Comparison of ENCODE assay signal across 19 cellular contexts in genomic region chr6:7496266-7496875, GRCh38. TPM values are rescaled to one million over a fixed set of nuclear protein-coding genes. Genes with fewer than 3 reads are reported as not detected.
DNase-seq lines count a peak whose midpoint lies in the region; ATAC-seq and TF ChIP-seq lines count a peak whose summit lies in the region.
"Had no signal": no experiment of that assay in that cellular context is flagged by ENCODE, and none has a peak within 500 bp of the region (broad histone marks: within the 10 kb centered on the region; RNA-seq: fewer than 3 reads in every experiment).

No MANE protein-coding gene starts in this region.

- H3K9me3 ChIP-seq in right atrium auricular region (no peaks in the 10 kb centered on the region), RWPE2 (ENCODE audit: severe bottlenecking) (no peaks in the 10 kb centered on the region), cardiac muscle cell (ENCODE audit: low read depth) (no peaks in the 10 kb centered on the region), trophoblast cell (ENCODE audit: insufficient read depth, low read depth, low read length) (peaks cover 2% of the 10 kb centered on the region)

- DNase-seq in Right ventricle myocardium superior (peak; percentile 47), right atrium auricular region (ENCODE audit: low spot score) (no peak), RWPE2 (ENCODE audit: low spot score) (no peak), cardiac muscle cell (ENCODE audit: low read depth in 1 of 2, low spot score in 1 of 2) (peak in 1 of 2 donors; percentile 47), trophoblast cell (no peak), GDM1 (lab: John Stamatoyannopoulos, UW) (no peak)
- no peak for DNase-seq in stimulated activated CD4-positive, alpha-beta T cell treated with anti-CD3 and anti-CD28 coated beads, Interleukin-4, amount 100 ng/mL, for 4 hours
- no peak for DNase-seq in activated CD4-positive, alpha-beta T cell treated with anti-CD3 and anti-CD28 coated beads, Interleukin-2, amount 10 ng/mL, durations not matched to agents 7 days and 5 days
- DNase-seq: CD8-positive, alpha-beta memory T cell; H9; Kasumi-1; NCI-H1417; NCI-H187 treated with DMSO at 0.1 percent for 48 hours; NCI-H69; NK-92 treated with Interleukin-12 subunit alpha and Interleukin-12 subunit beta, amount 100 ng/mL, for 24 hours; OCI-M1 had no signal

- H3K4me3 ChIP-seq in right atrium auricular region (no peak overlapping the region), RWPE2 (ENCODE audit: severe bottlenecking) (no peak overlapping the region), cardiac muscle cell (no peak overlapping the region), trophoblast cell (ENCODE audit: low read depth, low read length) (no peak overlapping the region)
- H3K4me3 ChIP-seq: A549; BLaER1 treated with 17β-estradiol and CSF1 and Interleukin-3, amounts not matched to agents 10 nM and 100 nM had no signal

- H3K4me1 Mint-ChIP-seq in activated CD4-positive, alpha-beta T cell treated with anti-CD3 and anti-CD28 coated beads, Interleukin-2, amount 10 ng/mL, durations not matched to agents 7 days and 5 days: no peaks in the 10 kb centered on the region
- H3K4me1 Mint-ChIP-seq: CD8-positive, alpha-beta memory T cell had no signal

- H3K27me3 ChIP-seq in right atrium auricular region (no peaks in the 10 kb centered on the region), RWPE2 (ENCODE audit: insufficient read depth, poor library complexity, severe bottlenecking) (no peaks in the 10 kb centered on the region), cardiac muscle cell (no peaks in the 10 kb centered on the region), trophoblast cell (ENCODE audit: insufficient read depth, low read length) (no peaks in the 10 kb centered on the region)
- H3K27me3 ChIP-seq: BLaER1 treated with 17β-estradiol and CSF1 and Interleukin-3, amounts not matched to agents 10 nM and 100 nM had no signal

- POLR2A ChIA-PET in activated CD4-positive, alpha-beta T cell treated with anti-CD3 and anti-CD28 coated beads, Interleukin-2, amount 10 ng/mL, durations not matched to agents 7 days and 5 days (lab: Charles Lee): no interaction called here

- no peak overlapping the region for H2BK120ac ChIP-seq in trophoblast cell (ENCODE audit: insufficient read depth, low read length, poor library complexity)

- no peaks in the 10 kb centered on the region for H3K9me3 Mint-ChIP-seq in activated CD4-positive, alpha-beta T cell treated with anti-CD3 and anti-CD28 coated beads, Interleukin-2, amount 10 ng/mL, durations not matched to agents 7 days and 5 days
- H3K9me3 Mint-ChIP-seq: H9 had no signal

- peak overlapping the region; percentile 30 for H2AFZ ChIP-seq in trophoblast cell (ENCODE audit: insufficient read depth, low read length, poor library complexity)

- peak; percentile 83 for ATAC-seq in Right ventricle myocardium superior (ENCODE audit: poor library complexity)
- peak; percentile 92 for ATAC-seq in RWPE2 (ENCODE audit: low read depth)
- ATAC-seq: A549 had no signal

- intact Hi-C loops in Right ventricle myocardium superior (cut with DNase I): no loop called here

- H3K27me3 Mint-ChIP-seq in activated CD4-positive, alpha-beta T cell treated with anti-CD3 and anti-CD28 coated beads, Interleukin-2, amount 10 ng/mL, durations not matched to agents 7 days and 5 days: peaks cover 26% of the 10 kb centered on the region

- H3K4me1 ChIP-seq in right atrium auricular region: no peaks in the 10 kb centered on the region
- peaks cover 13% of the 10 kb centered on the region for H3K4me1 ChIP-seq in RWPE2 (ENCODE audit: insufficient read depth, poor library complexity, severe bottlenecking)
- H3K4me1 ChIP-seq in cardiac muscle cell (ENCODE audit: low read depth): peaks cover 12% of the 10 kb centered on the region
- H3K4me1 ChIP-seq in trophoblast cell (ENCODE audit: control insufficient read depth in 1 of 2, insufficient read depth in 2 of 2, low read length in 2 of 2): no peaks in the 10 kb centered on the region
- H3K4me1 ChIP-seq: A549 had no signal

- WGBS in trophoblast cell (ENCODE audit: extremely low coverage, insufficient coverage, insufficient read length): no CpG with 5 or more reads among the region's 12 CpGs

- no peak overlapping the region for H3K4me2 ChIP-seq in trophoblast cell (ENCODE audit: low read length)
- H3K4me2 ChIP-seq: A549; BLaER1 treated with 17β-estradiol and CSF1 and Interleukin-3, amounts not matched to agents 10 nM and 100 nM had no signal

- no peak overlapping the region for H3K23ac ChIP-seq in trophoblast cell (ENCODE audit: low read length)

- H4K12ac ChIP-seq in trophoblast cell (ENCODE audit: low read depth, low read length): no peak overlapping the region

- no peaks in the 10 kb centered on the region for H3K79me2 ChIP-seq in trophoblast cell (ENCODE audit: control insufficient read depth, insufficient read depth, low read length, poor library complexity)

- H3K4me3 Mint-ChIP-seq in activated CD4-positive, alpha-beta T cell treated with anti-CD3 and anti-CD28 coated beads, Interleukin-2, amount 10 ng/mL, durations not matched to agents 7 days and 5 days: no peak overlapping the region
- H3K4me3 Mint-ChIP-seq: CD8-positive, alpha-beta memory T cell; H9; IgD-negative memory B cell had no signal

- H3K27ac ChIP-seq in right atrium auricular region: no peak overlapping the region
- peak overlapping the region; percentile 26 for H3K27ac ChIP-seq in RWPE2 (ENCODE audit: poor library complexity, severe bottlenecking)
- H3K27ac ChIP-seq in cardiac muscle cell: peak overlapping the region; percentile 6
- H3K27ac ChIP-seq in trophoblast cell (ENCODE audit: low read depth, low read length): no peak overlapping the region
- H3K27ac ChIP-seq: A549; BLaER1 treated with 17β-estradiol and CSF1 and Interleukin-3, amounts not matched to agents 10 nM and 100 nM had no signal

- TF ChIP-seq CTCF in right atrium auricular region (IDR thresholded peaks at IDR 0.05) (no peak), RWPE2 (IDR thresholded peaks at IDR 0.05; ENCODE audit: poor library complexity, severe bottlenecking) (no peak), cardiac muscle cell (IDR thresholded peaks at IDR 0.05; ENCODE audit: low read depth, low read length) (no peak)

- no peaks in the 10 kb centered on the region for H3K79me1 ChIP-seq in trophoblast cell (ENCODE audit: low read length)

- H3K36me3 ChIP-seq in right atrium auricular region (no peaks in the 10 kb centered on the region), RWPE2 (ENCODE audit: low read depth) (no peaks in the 10 kb centered on the region), cardiac muscle cell (no peaks in the 10 kb centered on the region), trophoblast cell (ENCODE audit: control insufficient read depth in 1 of 2, insufficient read depth in 2 of 2, low read length in 2 of 2) (no peaks in the 10 kb centered on the region)
- H3K36me3 ChIP-seq: BLaER1 treated with 17β-estradiol and CSF1 and Interleukin-3, amounts not matched to agents 10 nM and 100 nM had no signal

- no peak overlapping the region for H3K4ac ChIP-seq in trophoblast cell (ENCODE audit: low read depth, low read length)

- H2BK12ac ChIP-seq in trophoblast cell (ENCODE audit: low read length): no peak overlapping the region

- no peak overlapping the region for H3K14ac ChIP-seq in trophoblast cell (ENCODE audit: low read length)

- H3K18ac ChIP-seq in trophoblast cell (ENCODE audit: low read length): no peak overlapping the region

- H4K8ac ChIP-seq in trophoblast cell (ENCODE audit: low read depth, low read length): no peak overlapping the region

- H4K91ac ChIP-seq in trophoblast cell (ENCODE audit: low read depth, low read length): no peak overlapping the region

- H3K36me3 Mint-ChIP-seq in activated CD4-positive, alpha-beta T cell treated with anti-CD3 and anti-CD28 coated beads, Interleukin-2, amount 10 ng/mL, durations not matched to agents 7 days and 5 days (ENCODE audit: low read depth): no peaks in the 10 kb centered on the region
- H3K36me3 Mint-ChIP-seq: CD8-positive, alpha-beta memory T cell; IgD-negative memory B cell had no signal

- H2AK5ac ChIP-seq in trophoblast cell (ENCODE audit: low read length): no peak overlapping the region

- no peak overlapping the region for H3K9ac ChIP-seq in trophoblast cell (ENCODE audit: low read length)
- H3K9ac ChIP-seq: BLaER1 treated with 17β-estradiol and CSF1 and Interleukin-3, amounts not matched to agents 10 nM and 100 nM had no signal

- H3K27ac Mint-ChIP-seq in activated CD4-positive, alpha-beta T cell treated with anti-CD3 and anti-CD28 coated beads, Interleukin-2, amount 10 ng/mL, durations not matched to agents 7 days and 5 days: no peak overlapping the region
- H3K27ac Mint-ChIP-seq: CD8-positive, alpha-beta memory T cell; IgD-negative memory B cell had no signal

- H2BK5ac ChIP-seq in trophoblast cell (ENCODE audit: low read depth, low read length, poor library complexity): no peak overlapping the region

- CTCF ChIA-PET in activated CD4-positive, alpha-beta T cell treated with anti-CD3 and anti-CD28 coated beads, Interleukin-2, amount 10 ng/mL, durations not matched to agents 7 days and 5 days (lab: Charles Lee): no interaction called here

RNA-seq across cellular contexts. Expression of gene DSP, which starts 45.1 kb away (rescaled TPM):
- 350 TPM for total RNA-seq in Right ventricle myocardium superior
- 100 to 1,000 TPM; 121 to 229 TPM for total RNA-seq in right atrium auricular region
- 185 and 362 TPM in 2 replicates for total RNA-seq in cardiac muscle cell
- 154 and 237 TPM in 2 replicates for polyA plus RNA-seq in cardiac muscle cell
- polyA plus RNA-seq in trophoblast cell (2013): 170 and 176 TPM in 2 replicates
- total RNA-seq in activated CD4-positive, alpha-beta T cell treated with anti-CD3 and anti-CD28 coated beads, Interleukin-2, amount 10 ng/mL, durations not matched to agents 7 days and 5 days: under 1 TPM; 0.04 to 0.10 TPM

Comparison
In these comparisons a context has a peak if more than half of its experiments do, and no peak if none do; other contexts are left out.
1. H3K27ac ChIP-seq: peak in RWPE2 (single experiment) and cardiac muscle cell (single experiment); none in right atrium auricular region (0 of 2) and trophoblast cell (single experiment).
2. RNA of gene DSP, which starts 45.1 kb away (total RNA-seq): 185 to 362 TPM in cardiac muscle cell, 350 TPM in Right ventricle myocardium superior (single experiment) and 121 to 229 TPM in right atrium auricular region; 0.04 to 0.10 TPM in activated CD4-positive, alpha-beta T cell treated with anti-CD3 and anti-CD28 coated beads, Interleukin-2, amount 10 ng/mL, durations not matched to agents 7 days and 5 days; every median in the first group is over 100 times any median in the second.